8 cellular contexts compared by ENCODE assay signal in the genomic region with DNA sequence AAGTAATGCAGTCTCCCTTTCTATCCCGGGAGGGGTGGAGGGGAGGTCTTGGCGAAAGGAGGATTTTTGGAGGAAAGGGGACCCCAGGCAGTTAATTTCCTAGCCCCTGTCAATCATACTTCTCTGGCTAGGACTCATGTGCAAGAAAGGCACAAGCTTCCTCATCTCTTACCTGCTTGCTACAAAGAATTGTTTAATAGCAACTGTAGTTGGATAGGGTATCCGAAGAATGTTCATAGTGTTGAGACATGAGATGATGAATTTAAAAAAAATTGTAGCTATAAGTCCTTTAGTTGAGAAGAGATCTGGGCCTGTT.
DNase-seq lines count a peak whose midpoint lies in the region; ATAC-seq and TF ChIP-seq lines count a peak whose summit lies in the region.

No MANE protein-coding gene starts in this region.

- H4K20me1 ChIP-seq in BLaER1 treated with 17β-estradiol and CSF1 and Interleukin-3, amounts not matched to agents 10 nM and 100 nM = peaks cover 0 to 11% (median 0%) of the 10 kb centered on the region in 11 experiments; a peak in 5 of 22 replicates

- peaks cover 15 to 38% (median 29%) of the 10 kb centered on the region in 10 experiments for H3K4me1 ChIP-seq in BLaER1 treated with 17β-estradiol and CSF1 and Interleukin-3, amounts not matched to agents 10 nM and 100 nM

- H3K27me3 Mint-ChIP-seq in nephron progenitor cell (ENCODE audit: low read depth, poor library complexity) = peaks cover 4% of the 10 kb centered on the region

- no peak for ATAC-seq in GM18867 (IDR thresholded peaks at IDR 0.05; ENCODE audit: unreplicated experiment)

- peaks cover 18 to 69% (median 58%) of the 10 kb centered on the region in 11 experiments for H3K36me3 ChIP-seq in BLaER1 treated with 17β-estradiol and CSF1 and Interleukin-3, amounts not matched to agents 10 nM and 100 nM

- TF ChIP-seq CTCF in coronary artery (IDR thresholded peaks at IDR 0.05) = no peak
- no peak for TF ChIP-seq CTCF in nephron progenitor cell (IDR thresholded peaks at IDR 0.05)

- H3K4me3 Mint-ChIP-seq in nephron progenitor cell = peak overlapping the region; percentile 95

- H3K9me3 Mint-ChIP-seq in nephron progenitor cell = peaks cover 18% of the 10 kb centered on the region

- H3K4me1 Mint-ChIP-seq in nephron progenitor cell = peaks cover 39% of the 10 kb centered on the region

- peak overlapping the region; percentile 86 to 98 (median 92) for H3K4me2 ChIP-seq in BLaER1 treated with 17β-estradiol and CSF1 and Interleukin-3, amounts not matched to agents 10 nM and 100 nM

- no peaks in the 10 kb centered on the region for H3K27me3 ChIP-seq in BLaER1 treated with 17β-estradiol and CSF1 and Interleukin-3, amounts not matched to agents 10 nM and 100 nM

- H3K9me3 ChIP-seq in BLaER1 treated with 17β-estradiol and CSF1 and Interleukin-3, amounts not matched to agents 10 nM and 100 nM (replicated peaks in 1 of 11) = peaks cover 0 to 12% (median 0%) of the 10 kb centered on the region in 11 experiments; a peak in 7 of 22 replicates

- DNase-seq in Kasumi-1 (lab: John Stamatoyannopoulos, UW) (peak; percentile 18 to 19), coronary artery (ENCODE audit: low spot score) (no peak), nephron progenitor cell (no peak), NCI-H2107 treated with DMSO at 0.1 percent for 48 hours (lab: John Stamatoyannopoulos, UW; ENCODE audit: unreplicated experiment) (no peak), foreskin melanocyte (no peak), NCI-H524 treated with DMSO at 0.1 percent for 48 hours (lab: John Stamatoyannopoulos, UW) (no peak)

- H3K4me3 ChIP-seq in BLaER1 treated with 17β-estradiol and CSF1 and Interleukin-3, amounts not matched to agents 10 nM and 100 nM = peak overlapping the region; percentile 78 to 94 (median 85)
- peak overlapping the region; percentile 99 for H3K4me3 ChIP-seq in coronary artery

- H3K9ac ChIP-seq in BLaER1 treated with 17β-estradiol and CSF1 and Interleukin-3, amounts not matched to agents 10 nM and 100 nM = peak overlapping the region; percentile 82 to 93 (median 88)

- peak overlapping the region; percentile 54 to 91 (median 88); a peak in 21 of 22 replicates for H3K27ac ChIP-seq in BLaER1 treated with 17β-estradiol and CSF1 and Interleukin-3, amounts not matched to agents 10 nM and 100 nM
- peak overlapping the region in 1 of 2 donors; percentile 68 for H3K27ac ChIP-seq in coronary artery

- peak overlapping the region; percentile 57 for H3K27ac Mint-ChIP-seq in nephron progenitor cell

- H3K36me3 Mint-ChIP-seq in nephron progenitor cell (ENCODE audit: low read depth) = peaks cover 56% of the 10 kb centered on the region

Comparison
In these comparisons a context has a peak if more than half of its experiments do, and no peak if none do; other contexts are left out.
1. DNase-seq: peak in Kasumi-1 (2 of 2); none in coronary artery (single experiment), nephron progenitor cell (single experiment), NCI-H2107 treated with DMSO at 0.1 percent for 48 hours (single experiment), foreskin melanocyte (single experiment) and NCI-H524 treated with DMSO at 0.1 percent for 48 hours (single experiment).